In the genomic region with DNA sequence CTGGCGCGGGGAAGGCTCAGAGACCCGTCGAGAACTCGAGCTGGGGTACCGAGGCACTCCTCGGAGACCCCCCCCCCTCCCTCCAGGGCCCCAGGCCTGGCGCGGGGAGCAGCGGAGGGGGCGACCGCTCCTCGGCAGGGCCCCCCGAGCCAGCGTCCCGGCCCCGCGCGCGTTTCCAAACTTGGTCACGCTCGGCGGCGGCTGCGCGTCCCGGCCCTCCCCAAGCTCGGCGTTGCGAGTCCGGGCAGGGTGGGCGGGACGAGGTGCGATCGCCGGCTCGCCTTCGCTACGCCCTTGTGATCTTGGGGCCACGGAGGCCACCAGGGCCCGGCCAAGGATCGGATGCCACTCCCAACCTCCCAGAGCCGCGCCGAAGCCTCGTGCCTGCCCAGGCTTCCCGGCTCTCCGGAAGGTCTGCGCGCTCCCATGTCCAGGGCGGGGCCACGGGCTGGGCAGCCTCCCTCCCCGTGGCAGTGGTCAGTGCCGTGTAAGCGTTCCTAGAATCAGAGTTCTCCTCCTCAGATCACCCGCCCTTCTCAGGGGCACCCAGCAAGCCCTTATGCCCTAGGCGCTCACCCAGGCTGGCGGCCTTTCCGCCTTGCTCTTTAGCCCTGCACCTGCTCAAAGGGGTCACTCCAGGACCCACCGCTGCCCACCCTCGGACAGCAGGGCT, we compare ENCODE assay signal across 8 cellular contexts. TPM values are rescaled to one million over a fixed set of nuclear protein-coding genes. Genes with fewer than 3 reads are reported as not detected.
DNase-seq lines count a peak whose midpoint lies in the region; ATAC-seq and TF ChIP-seq lines count a peak whose summit lies in the region.

No MANE protein-coding gene starts in this region.

- TF ChIP-seq CTCF in foreskin fibroblast (IDR thresholded peaks at IDR 0.05; ENCODE audit: low read depth, low read length) (no peak), neural crest cell (conservative IDR thresholded peaks at IDR 0.05) (no peak)

- DNase-seq in D341Med (ENCODE audit: low spot score) (peak; percentile 46), RPMI7951 (ENCODE audit: low read depth) (peak; percentile 80), foreskin fibroblast (peak; percentile 62 to 85), neural crest cell (ENCODE audit: low read depth, low spot score) (no peak), NCI-H510A treated with DMSO at 0.1 percent for 48 hours (lab: John Stamatoyannopoulos, UW) (no peak), NCI-H446 treated with DMSO at 0.1 percent for 48 hours (lab: John Stamatoyannopoulos, UW) (no peak)
- DNase-seq in stimulated activated naive CD4-positive, alpha-beta T cell (lab: John Stamatoyannopoulos, UW) = no peak

- H3K4me3 Mint-ChIP-seq in neural crest cell = peak overlapping the region; percentile 84

- no peaks in the 10 kb centered on the region for H3K9me3 Mint-ChIP-seq in neural crest cell

- ATAC-seq in GM19023 (IDR thresholded peaks at IDR 0.05; ENCODE audit: unreplicated experiment) = no peak

- peak overlapping the region; percentile 50 for H3K27ac Mint-ChIP-seq in neural crest cell (ENCODE audit: unreplicated experiment)

- H3K4me3 ChIP-seq in foreskin fibroblast (ENCODE audit: low read depth in 1 of 2, low read length in 2 of 2) = peak overlapping the region; percentile 21 to 28

- peaks cover 61% of the 10 kb centered on the region for H3K4me1 Mint-ChIP-seq in neural crest cell

- H3K27me3 Mint-ChIP-seq in neural crest cell (ENCODE audit: low read depth) = peaks cover 5% of the 10 kb centered on the region

- H3K36me3 Mint-ChIP-seq in neural crest cell (ENCODE audit: low read depth) = peaks cover 17% of the 10 kb centered on the region

RNA-seq across cellular contexts. Expression of a gene that starts 12.0 kb away (rescaled TPM):
- 16.3 and 36.6 TPM in 2 replicates for total RNA-seq in RPMI7951 (2014; rRNA removed; shearing (Covaris generic))
- total RNA-seq in neural crest cell = 50.0 and 63.0 TPM in 2 replicates

Comparison
In these comparisons a context has a peak if more than half of its experiments do, and no peak if none do; other contexts are left out.
1. DNase-seq: peak in D341Med (single experiment), RPMI7951 (single experiment) and foreskin fibroblast (2 of 2); none in neural crest cell (single experiment), NCI-H510A treated with DMSO at 0.1 percent for 48 hours (single experiment), stimulated activated naive CD4-positive, alpha-beta T cell (0 of 6) and NCI-H446 treated with DMSO at 0.1 percent for 48 hours (single experiment).